Comparison of ENCODE assay signal across 1 cellular context in the genomic region with DNA sequence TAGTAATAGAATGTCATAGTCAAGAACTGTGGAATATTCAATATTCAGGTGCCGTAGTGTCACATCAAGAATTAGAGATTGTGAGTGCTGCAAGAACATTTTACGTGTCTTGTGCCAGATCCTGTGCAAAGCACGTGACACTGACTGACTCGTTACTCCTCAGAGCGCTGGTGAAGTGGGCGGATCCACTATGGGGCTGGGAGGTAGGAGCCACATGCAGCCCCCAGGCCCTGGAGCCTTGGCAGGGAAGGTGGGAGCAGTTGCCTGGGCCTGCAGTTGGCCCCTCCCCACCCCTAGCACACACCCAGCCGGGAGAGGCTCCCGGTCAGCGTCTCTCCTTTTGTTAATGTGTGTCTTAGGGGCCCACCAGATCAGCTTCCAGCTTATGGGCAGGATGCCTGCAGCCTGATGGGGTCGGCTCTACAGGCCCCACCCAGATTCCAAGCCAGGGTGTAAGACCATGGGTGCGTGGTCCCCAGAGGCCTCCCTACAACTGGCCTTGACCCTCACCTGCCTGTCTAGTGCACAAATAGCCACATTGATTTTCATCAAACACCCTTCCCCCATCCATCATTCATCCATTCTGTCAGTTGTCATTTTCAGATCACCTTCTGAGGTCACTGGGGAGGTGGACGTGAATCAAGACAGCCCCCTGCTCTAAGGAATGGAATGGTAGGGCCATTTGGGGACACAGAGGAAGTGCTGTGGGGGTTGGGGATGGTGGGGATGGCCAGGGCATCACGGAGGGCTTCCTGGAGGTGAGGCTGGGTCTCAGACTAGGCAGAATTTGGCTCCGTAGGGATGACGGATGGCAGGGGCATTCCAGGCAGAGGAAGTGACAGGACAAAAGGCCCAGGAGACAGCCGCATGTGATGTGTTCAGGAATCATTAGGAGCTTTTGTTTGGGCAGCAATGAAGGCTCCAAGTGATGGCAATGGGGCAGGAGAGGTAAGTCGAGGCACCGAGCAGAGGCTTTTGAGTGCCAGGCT.
TF ChIP-seq lines count a peak whose summit lies in the region.

No MANE protein-coding gene starts in this region.

TF ChIP-seq in WTC11, 78 proteins besides CTCF, POLR2A, EP300 and RAD21 (continued from another document):
- TF ChIP-seq, protein P1, sequence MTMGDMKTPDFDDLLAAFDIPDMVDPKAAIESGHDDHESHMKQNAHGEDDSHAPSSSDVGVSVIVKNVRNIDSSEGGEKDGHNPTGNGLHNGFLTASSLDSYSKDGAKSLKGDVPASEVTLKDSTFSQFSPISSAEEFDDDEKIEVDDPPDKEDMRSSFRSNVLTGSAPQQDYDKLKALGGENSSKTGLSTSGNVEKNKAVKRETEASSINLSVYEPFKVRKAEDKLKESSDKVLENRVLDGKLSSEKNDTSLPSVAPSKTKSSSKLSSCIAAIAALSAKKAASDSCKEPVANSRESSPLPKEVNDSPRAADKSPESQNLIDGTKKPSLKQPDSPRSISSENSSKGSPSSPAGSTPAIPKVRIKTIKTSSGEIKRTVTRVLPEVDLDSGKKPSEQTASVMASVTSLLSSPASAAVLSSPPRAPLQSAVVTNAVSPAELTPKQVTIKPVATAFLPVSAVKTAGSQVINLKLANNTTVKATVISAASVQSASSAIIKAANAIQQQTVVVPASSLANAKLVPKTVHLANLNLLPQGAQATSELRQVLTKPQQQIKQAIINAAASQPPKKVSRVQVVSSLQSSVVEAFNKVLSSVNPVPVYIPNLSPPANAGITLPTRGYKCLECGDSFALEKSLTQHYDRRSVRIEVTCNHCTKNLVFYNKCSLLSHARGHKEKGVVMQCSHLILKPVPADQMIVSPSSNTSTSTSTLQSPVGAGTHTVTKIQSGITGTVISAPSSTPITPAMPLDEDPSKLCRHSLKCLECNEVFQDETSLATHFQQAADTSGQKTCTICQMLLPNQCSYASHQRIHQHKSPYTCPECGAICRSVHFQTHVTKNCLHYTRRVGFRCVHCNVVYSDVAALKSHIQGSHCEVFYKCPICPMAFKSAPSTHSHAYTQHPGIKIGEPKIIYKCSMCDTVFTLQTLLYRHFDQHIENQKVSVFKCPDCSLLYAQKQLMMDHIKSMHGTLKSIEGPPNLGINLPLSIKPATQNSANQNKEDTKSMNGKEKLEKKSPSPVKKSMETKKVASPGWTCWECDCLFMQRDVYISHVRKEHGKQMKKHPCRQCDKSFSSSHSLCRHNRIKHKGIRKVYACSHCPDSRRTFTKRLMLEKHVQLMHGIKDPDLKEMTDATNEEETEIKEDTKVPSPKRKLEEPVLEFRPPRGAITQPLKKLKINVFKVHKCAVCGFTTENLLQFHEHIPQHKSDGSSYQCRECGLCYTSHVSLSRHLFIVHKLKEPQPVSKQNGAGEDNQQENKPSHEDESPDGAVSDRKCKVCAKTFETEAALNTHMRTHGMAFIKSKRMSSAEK (CRISPR knock-in tag; IDR thresholded peaks at IDR 0.05; ENCODE audit: borderline replicate concordance) = no peak
- TF ChIP-seq NR3C1 (CRISPR knock-in tag; conservative IDR thresholded peaks at IDR 0.05; ENCODE audit: low read depth) = no peak
- no peak for TF ChIP-seq ZNF416 (CRISPR knock-in tag; IDR thresholded peaks at IDR 0.05)
- TF ChIP-seq, protein P2, sequence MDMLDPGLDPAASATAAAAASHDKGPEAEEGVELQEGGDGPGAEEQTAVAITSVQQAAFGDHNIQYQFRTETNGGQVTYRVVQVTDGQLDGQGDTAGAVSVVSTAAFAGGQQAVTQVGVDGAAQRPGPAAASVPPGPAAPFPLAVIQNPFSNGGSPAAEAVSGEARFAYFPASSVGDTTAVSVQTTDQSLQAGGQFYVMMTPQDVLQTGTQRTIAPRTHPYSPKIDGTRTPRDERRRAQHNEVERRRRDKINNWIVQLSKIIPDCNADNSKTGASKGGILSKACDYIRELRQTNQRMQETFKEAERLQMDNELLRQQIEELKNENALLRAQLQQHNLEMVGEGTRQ (CRISPR knock-in tag; IDR thresholded peaks at IDR 0.05) = no peak
- no peak for TF ChIP-seq CBFB (CRISPR knock-in tag; IDR thresholded peaks at IDR 0.05; ENCODE audit: low read depth)
